In the genomic region with DNA sequence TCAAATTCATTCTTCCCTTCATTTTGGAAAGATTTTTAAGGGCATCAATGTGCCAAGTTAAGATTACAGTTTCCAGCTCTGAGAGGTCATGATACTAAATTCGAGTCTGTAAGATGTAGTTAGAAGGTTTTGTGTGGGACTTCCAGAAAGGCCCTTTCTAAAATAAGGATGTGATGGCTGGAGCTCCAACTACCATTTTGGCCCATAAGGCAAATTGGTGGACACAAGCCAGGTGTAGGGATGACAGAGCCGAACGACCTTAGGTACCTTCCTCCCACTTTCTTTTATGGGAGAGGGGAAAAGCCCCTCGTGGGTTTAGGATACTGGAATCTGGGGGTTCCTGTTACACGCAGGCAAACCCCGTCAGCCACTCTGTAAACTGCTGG, we compare ENCODE assay signal across 8 cellular contexts. TPM values are rescaled to one million over a fixed set of nuclear protein-coding genes. Genes with fewer than 3 reads are reported as not detected.
DNase-seq lines count a peak whose midpoint lies in the region; FAIRE-seq and TF ChIP-seq lines count a peak whose summit lies in the region.

No MANE protein-coding gene starts in this region.

- TF ChIP-seq EP300 in H1 (IDR thresholded peaks at IDR 0.05; ENCODE audit: borderline replicate concordance in 1 of 2, low read depth in 2 of 2, low read length in 2 of 2): no peak

- TF ChIP-seq POLR2A in NB4 (IDR thresholded peaks at IDR 0.05; ENCODE audit: extremely low read depth, insufficient read length): no peak
- no peak for TF ChIP-seq POLR2A in H1 (IDR thresholded peaks at IDR 0.05; ENCODE audit: control extremely low read depth in 1 of 2, low read depth in 2 of 2, low read length in 2 of 2)

- TF ChIP-seq CTCF in NB4 (IDR thresholded peaks at IDR 0.05; ENCODE audit: low read depth, low read length) (no peak), H1 (IDR thresholded peaks at IDR 0.05; ENCODE audit: control extremely low read depth in 1 of 3, insufficient read depth in 1 of 3, low read depth in 1 of 3, low read length in 3 of 3) (no peak)

- H3K79me1 ChIP-seq in H1 (ENCODE audit: low read depth, low read length): no peaks in the 10 kb centered on the region
- H3K79me1 ChIP-seq in neuronal stem cell (ENCODE audit: low read depth, low read length): no peaks in the 10 kb centered on the region

- peak overlapping the region; percentile 72 for H3K4me3 ChIP-seq in CD8-positive, alpha-beta memory T cell (ENCODE audit: low read length)
- H3K4me3 ChIP-seq in NB4 (ENCODE audit: low read depth, low read length): peak overlapping the region; percentile 72
- H3K4me3 ChIP-seq in H1 (ENCODE audit: extremely low read depth in 1 of 4, insufficient read depth in 2 of 4, low read depth in 3 of 4, low read length in 4 of 4): peak overlapping the region; percentile 54 to 80 (median 76)
- H3K4me3 ChIP-seq in neuronal stem cell (ENCODE audit: low read length in 2 of 2): peak overlapping the region; percentile 91 to 96

- no peak overlapping the region for H3K4ac ChIP-seq in H1 (replicated peaks; ENCODE audit: insufficient read length, low read depth, low read length)
- H3K4ac ChIP-seq in neuronal stem cell (ENCODE audit: low read length): no peak overlapping the region

- H2BK15ac ChIP-seq in H1 (ENCODE audit: low read length) (no peak overlapping the region), neuronal stem cell (ENCODE audit: low read length) (no peak overlapping the region)

- no peak for TF ChIP-seq RAD21 in H1 (IDR thresholded peaks at IDR 0.05 in 1 of 2, conservative IDR thresholded peaks at IDR 0.05 in 1 of 2; ENCODE audit: low read depth in 2 of 2, low read length in 2 of 2)

- no peak overlapping the region for H3K56ac ChIP-seq in H1 (replicated peaks; ENCODE audit: insufficient read length, low read depth, low read length)

- H3K18ac ChIP-seq in H1 (ENCODE audit: extremely low read depth, low read length) (no peak overlapping the region), neuronal stem cell (ENCODE audit: low read length) (peak overlapping the region; percentile 100)

- H3K27me3 Mint-ChIP-seq in CD8-positive, alpha-beta memory T cell: peaks cover 10 to 11% of the 10 kb centered on the region in 2 donors

- peak overlapping the region; percentile 15 for H4K5ac ChIP-seq in H1 (ENCODE audit: insufficient read length, low read depth, low read length)

- H3K14ac ChIP-seq in H1 (ENCODE audit: insufficient read length): no peak overlapping the region
- H3K14ac ChIP-seq in neuronal stem cell (ENCODE audit: low read length): peak overlapping the region; percentile 94

- H3K36me3 ChIP-seq in CD8-positive, alpha-beta memory T cell (ENCODE audit: insufficient read depth, low read length): no peaks in the 10 kb centered on the region
- H3K36me3 ChIP-seq in H1 (ENCODE audit: control insufficient read depth in 2 of 4, insufficient read depth in 4 of 4, low read length in 3 of 4) (no peaks in the 10 kb centered on the region), neuronal stem cell (replicated peaks in 1 of 2; ENCODE audit: control insufficient read depth in 2 of 2, insufficient read depth in 2 of 2, low read length in 2 of 2) (no peaks in the 10 kb centered on the region)

- peaks cover 14% of the 10 kb centered on the region for H3K4me1 ChIP-seq in CD8-positive, alpha-beta memory T cell (ENCODE audit: insufficient read depth, low read length)
- no peaks in the 10 kb centered on the region for H3K4me1 ChIP-seq in H1 (replicated peaks in 1 of 4; ENCODE audit: control insufficient read depth in 3 of 4, insufficient read depth in 4 of 4, low read length in 3 of 4)
- peaks cover 0 to 3% of the 10 kb centered on the region in 2 donors for H3K4me1 ChIP-seq in neuronal stem cell (ENCODE audit: control insufficient read depth in 2 of 2, insufficient read depth in 1 of 2, low read depth in 1 of 2, low read length in 2 of 2)

- POLR2A ChIA-PET in CD8-positive, alpha-beta memory T cell (lab: Charles Lee): no interaction called here
- POLR2A ChIA-PET in H1 (lab: Charles Lee; ENCODE audit: partially characterized antibody): interaction anchor here (0.5 to 1.5 kb wide), 3 partner anchors 26 to 601 kb away, joined by 3 read pairs; no protein-coding TSS in a partner anchor

- no peaks in the 10 kb centered on the region for H4K20me1 ChIP-seq in H1 (replicated peaks in 1 of 2; ENCODE audit: control insufficient read depth in 1 of 2, insufficient read depth in 2 of 2, low read length in 2 of 2)

- H3K4me1 Mint-ChIP-seq in CD8-positive, alpha-beta memory T cell: peaks cover 18 to 31% (median 28%) of the 10 kb centered on the region in 3 donors

- H2AK5ac ChIP-seq in H1 (ENCODE audit: low read depth, low read length): no peak overlapping the region
- no peak overlapping the region for H2AK5ac ChIP-seq in neuronal stem cell (ENCODE audit: low read depth, low read length)

- H3K23ac ChIP-seq in H1 (ENCODE audit: insufficient read length) (no peak overlapping the region), neuronal stem cell (ENCODE audit: low read depth, low read length, poor library complexity) (no peak overlapping the region)

- H3K4me3 Mint-ChIP-seq in CD8-positive, alpha-beta memory T cell: peak overlapping the region; percentile 93 to 100 (median 99)

- H3K27ac Mint-ChIP-seq in CD8-positive, alpha-beta memory T cell: peak overlapping the region; percentile 47 to 99 (median 97)

- no peaks in the 10 kb centered on the region; the same call in none of the 2 replicates for H3K23me2 ChIP-seq in H1 (ENCODE audit: low read depth, low read length)

- DNase-seq in CD8-positive, alpha-beta memory T cell: no peak
- DNase-seq in NB4 (ENCODE audit: low read depth): no peak
- DNase-seq in H1 (ENCODE audit: low read depth in 1 of 2, low spot score in 2 of 2): no peak
- DNase-seq in neuronal stem cell (ENCODE audit: low spot score): no peak
- DNase-seq in C1 segment of cervical spinal cord (lab: John Stamatoyannopoulos, UW): no peak
- no peak for DNase-seq in NCI-H1417 (lab: John Stamatoyannopoulos, UW)
- DNase-seq in OCI-M2 (lab: John Stamatoyannopoulos, UW; ENCODE audit: unreplicated experiment): no peak
- no peak for DNase-seq in islet precursor cell

- 24% methylated on average over 6 of the region's 6 CpGs; no CpG with 5 or more reads in 1 of the 2 experiments for WGBS in H1 (ENCODE audit: extremely low coverage in 1 of 2, insufficient coverage in 1 of 2, insufficient read length in 1 of 2, insufficient replicate concordance in 2 of 2, low coverage in 1 of 2, low lambda C conversion rate in 2 of 2, missing lambda C conversion rate in 1 of 2), 2 experiments
- WGBS in neuronal stem cell (ENCODE audit: extremely low coverage in 2 of 2, insufficient read length in 2 of 2, insufficient replicate concordance in 1 of 2), 2 donors: no CpG with 5 or more reads among the region's 6 CpGs

- no peak overlapping the region for H2BK20ac ChIP-seq in H1 (ENCODE audit: low read length)

- FAIRE-seq in H1 (lab: Jason Lieb, UNC): no peak

- peaks cover 0 to 4% (median 3%) of the 10 kb centered on the region in 5 donors for H3K9me3 Mint-ChIP-seq in CD8-positive, alpha-beta memory T cell

- no peaks in the 10 kb centered on the region for H3K27me3 ChIP-seq in CD8-positive, alpha-beta memory T cell (ENCODE audit: insufficient read depth, low read length, poor library complexity, severe bottlenecking)
- H3K27me3 ChIP-seq in H1 (replicated peaks in 1 of 4; ENCODE audit: control insufficient read depth in 3 of 4, extremely low read depth in 1 of 4, insufficient read depth in 3 of 4, low read length in 3 of 4): peaks cover 0 to 7% (median 1%) of the 10 kb centered on the region in 4 experiments; a peak in 4 of 7 replicates
- peaks cover 0 to 5% (median 0%) of the 10 kb centered on the region in 3 experiments for H3K27me3 ChIP-seq in neuronal stem cell (ENCODE audit: control insufficient read depth in 3 of 3, insufficient read depth in 3 of 3, low read depth in 1 of 3, low read length in 3 of 3)

- H3K9me3 ChIP-seq in CD8-positive, alpha-beta memory T cell (ENCODE audit: low read length): no peaks in the 10 kb centered on the region
- peaks cover 14 to 22% of the 10 kb centered on the region in 2 experiments for H3K9me3 ChIP-seq in H1 (ENCODE audit: insufficient read depth in 2 of 2, low read depth in 1 of 2, low read length in 1 of 2)
- H3K9me3 ChIP-seq in neuronal stem cell (replicated peaks in 1 of 2; ENCODE audit: control insufficient read depth in 2 of 2, insufficient read depth in 1 of 2, low read depth in 1 of 2, low read length in 2 of 2): peaks cover 3 to 7% of the 10 kb centered on the region in 2 donors

- CTCF ChIA-PET in CD8-positive, alpha-beta memory T cell (lab: Charles Lee): interaction anchor here (1.5 kb wide), 1 partner anchor 183 kb away, joined by 3 read pairs; no protein-coding TSS in a partner anchor
- CTCF ChIA-PET in H1 (lab: Charles Lee; ENCODE audit: partially characterized antibody): no interaction called here

- H2AFZ ChIP-seq in H1 (ENCODE audit: low read length) (peak overlapping the region; percentile 98), neuronal stem cell (ENCODE audit: low read length) (peak overlapping the region; percentile 95)

- H3K36me3 Mint-ChIP-seq in CD8-positive, alpha-beta memory T cell: peaks cover 0 to 4% (median 0%) of the 10 kb centered on the region in 3 donors

- peak overlapping the region in 2 of 4 experiments; percentile 81 to 86; a peak in 4 of 7 replicates for H3K9ac ChIP-seq in H1 (replicated peaks in 1 of 4; ENCODE audit: extremely low read depth in 1 of 4, low read depth in 3 of 4, low read length in 3 of 4)
- H3K9ac ChIP-seq in neuronal stem cell (ENCODE audit: low read depth, low read length, poor library complexity): peak overlapping the region; percentile 86

- H3K4me2 ChIP-seq in H1 (ENCODE audit: insufficient read depth in 1 of 2, low read depth in 2 of 2, low read length in 2 of 2): peak overlapping the region; percentile 52 to 89
- H3K4me2 ChIP-seq in neuronal stem cell (ENCODE audit: insufficient read depth, low read length, poor library complexity, severe bottlenecking): peak overlapping the region; percentile 79

- H2BK120ac ChIP-seq in H1 (replicated peaks; ENCODE audit: low read depth, low read length) (no peak overlapping the region), neuronal stem cell (ENCODE audit: low read depth, low read length) (peak overlapping the region; percentile 35)

- H2BK5ac ChIP-seq in H1 (ENCODE audit: low read depth, low read length) (no peak overlapping the region), neuronal stem cell (ENCODE audit: low read length) (no peak overlapping the region)

- no peak overlapping the region for H2BK12ac ChIP-seq in H1 (ENCODE audit: low read depth, low read length)
- H2BK12ac ChIP-seq in neuronal stem cell (ENCODE audit: low read length): no peak overlapping the region

- peak overlapping the region; percentile 82; the same call in 1 of the 2 replicates for H4K8ac ChIP-seq in H1 (ENCODE audit: extremely low read depth, insufficient read depth, low read length)
- H4K8ac ChIP-seq in neuronal stem cell (ENCODE audit: low read depth, low read length): peak overlapping the region; percentile 19

- peak overlapping the region; percentile 64 for H3K27ac ChIP-seq in CD8-positive, alpha-beta memory T cell (ENCODE audit: low read depth, low read length)
- H3K27ac ChIP-seq in H1 (ENCODE audit: low read depth, low read length) (no peak overlapping the region), neuronal stem cell (replicated peaks; ENCODE audit: low read length) (no peak overlapping the region)

- H3K79me2 ChIP-seq in H1 (ENCODE audit: control insufficient read depth in 1 of 2, insufficient read depth in 2 of 2, low read length in 2 of 2): no peaks in the 10 kb centered on the region

- H4K91ac ChIP-seq in H1 (replicated peaks; ENCODE audit: insufficient read length, low read length) (no peak overlapping the region), neuronal stem cell (ENCODE audit: low read depth, low read length, poor library complexity) (peak overlapping the region; percentile 22)

RNA-seq across cellular contexts. Expression of a gene that starts 54.3 kb away (rescaled TPM):
- total RNA-seq in CD8-positive, alpha-beta memory T cell: 1 to 10 TPM; 5.7 to 6.2 TPM
- 1.8 TPM for polyA plus RNA-seq in CD8-positive, alpha-beta memory T cell
- total RNA-seq in H1 (2021; fragmentation: NEBNext Ultra II Directional; extraction: Animal tissue kit (Norgen Biotek cat#: 25700)): 6.9 and 7.3 TPM in 2 replicates
- polyA plus RNA-seq in H1 (2011; rRNA removed): 3.7 and 4.1 TPM in 2 replicates
- polyA plus RNA-seq in H1 (2011; cell fraction: cytosol; rRNA removed): 6.0 TPM
- 7.8 TPM for polyA plus RNA-seq in H1 (2011; cell fraction: nucleus; rRNA removed)
- 3.6 to 5.2 TPM (median 4.0 TPM) in 4 replicates for polyA plus RNA-seq in H1 (2012, experiment 1 of 2)
- polyA plus RNA-seq in H1 (2012, experiment 2 of 2): 0.38 TPM
- 6.4 TPM for polyA plus RNA-seq in H1 (2013, experiment 1 of 2)
- 5.7 TPM for polyA plus RNA-seq in H1 (2013, experiment 2 of 2)
- polyA minus RNA-seq in H1 (2011; rRNA and poly(A)+ RNA removed): 13.6 and 19.1 TPM in 2 replicates
- polyA minus RNA-seq in H1 (2011; cell fraction: cytosol; rRNA and poly(A)+ RNA removed): 8.7 TPM
- polyA minus RNA-seq in H1 (2011; cell fraction: nucleus; rRNA and poly(A)+ RNA removed): 19.3 TPM
- polyA plus RNA-seq in neuronal stem cell (2013, experiment 1 of 2): 4.8 TPM
- polyA plus RNA-seq in neuronal stem cell (2013, experiment 2 of 2): 5.3 TPM
